ENCODE assay signal across 1 cellular context in genomic region chr1:234316486-234316885, GRCh38.
TF ChIP-seq lines count a peak whose summit lies in the region.

No MANE protein-coding gene starts in this region.

TF ChIP-seq in SK-N-SH, 30 proteins besides CTCF, POLR2A, EP300 and RAD21:
- TF ChIP-seq TAF1 (IDR thresholded peaks at IDR 0.05; ENCODE audit: borderline replicate concordance, low read depth, low read length) (no peak), FOXJ3 (CRISPR knock-in tag; IDR thresholded peaks at IDR 0.05) (no peak), ZBTB33 (IDR thresholded peaks at IDR 0.05; ENCODE audit: borderline replicate concordance, low read depth) (no peak), RXRA (IDR thresholded peaks at IDR 0.05; ENCODE audit: borderline replicate concordance, low read depth) (no peak), YY1 (IDR thresholded peaks at IDR 0.05; ENCODE audit: low read depth) (no peak), CHD2 (IDR thresholded peaks at IDR 0.05; ENCODE audit: low read length, partially characterized antibody) (no peak), RCOR1 (IDR thresholded peaks at IDR 0.05; ENCODE audit: low read length) (no peak), USF1 (IDR thresholded peaks at IDR 0.05; ENCODE audit: borderline replicate concordance, low read depth) (no peak), TCF12 (IDR thresholded peaks at IDR 0.05) (no peak), MXI1 (IDR thresholded peaks at IDR 0.05; ENCODE audit: low read depth, low read length) (no peak), FOXM1 (IDR thresholded peaks at IDR 0.05; ENCODE audit: low read depth) (no peak), NRF1 (IDR thresholded peaks at IDR 0.05; ENCODE audit: low read depth, low read length) (no peak), REST (IDR thresholded peaks at IDR 0.05; ENCODE audit: low read depth, low read length) (no peak), POLR2AphosphoS5 (IDR thresholded peaks at IDR 0.05; ENCODE audit: low read depth, low read length) (no peak), JUND (IDR thresholded peaks at IDR 0.05) (no peak), RFX5 (IDR thresholded peaks at IDR 0.05; ENCODE audit: low read length) (no peak), USF2 (IDR thresholded peaks at IDR 0.05; ENCODE audit: borderline replicate concordance, low read depth, low read length) (no peak), GABPA (IDR thresholded peaks at IDR 0.05; ENCODE audit: low read depth) (no peak), GATA2 (CRISPR knock-in tag; IDR thresholded peaks at IDR 0.05) (no peak), SMC3 (IDR thresholded peaks at IDR 0.05; ENCODE audit: low read depth, low read length) (no peak)
